In the genomic region with DNA sequence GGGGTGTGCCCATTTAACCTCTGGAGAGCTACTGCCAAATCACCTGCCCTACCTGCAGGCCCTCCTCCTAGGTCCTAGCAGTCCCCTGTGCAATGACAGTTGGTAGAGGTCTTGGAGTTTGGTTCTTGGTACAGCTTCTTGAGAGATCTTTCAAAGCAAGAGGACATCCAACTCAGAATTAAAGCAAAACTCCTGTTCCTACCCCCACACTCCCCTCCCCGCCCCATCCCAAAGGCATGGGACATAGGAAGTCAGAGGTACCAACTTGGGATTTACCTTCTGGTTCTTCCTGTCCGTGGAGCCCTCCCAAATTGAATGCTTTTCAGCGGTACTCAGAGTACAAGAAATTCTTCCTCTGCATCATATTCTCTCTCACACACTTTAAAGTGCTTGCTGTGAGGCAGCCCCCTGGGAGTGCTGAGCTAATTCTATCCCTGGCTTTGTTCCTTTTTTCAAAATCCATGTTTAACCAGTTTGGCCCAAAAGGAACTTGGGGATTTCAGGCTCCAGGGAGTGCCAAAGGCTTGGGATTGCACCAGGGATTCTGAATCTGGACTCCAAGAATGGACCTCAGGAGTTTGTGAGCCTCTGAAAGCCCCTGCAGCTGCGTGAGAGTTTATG, we compare ENCODE assay signal across 18 cellular contexts. TPM values are rescaled to one million over a fixed set of nuclear protein-coding genes. Genes with fewer than 3 reads are reported as not detected.
"Had no signal": no experiment of that assay in that cellular context is flagged by ENCODE, and none has a peak within 500 bp of the region (broad histone marks: within the 10 kb centered on the region; RNA-seq: fewer than 3 reads in every experiment).

No MANE protein-coding gene starts in this region.

- H3K9me3 ChIP-seq: ascending aorta, esophagus muscularis mucosa, left lung, SJCRH30, thyroid gland had no signal

- H3K36me3 Mint-ChIP-seq: naive thymus-derived CD8-positive, alpha-beta T cell had no signal

- H3K27me3 ChIP-seq: ascending aorta, esophagus muscularis mucosa, SJCRH30, thyroid gland had no signal

- H3K36me3 ChIP-seq: ascending aorta, esophagus muscularis mucosa, left lung, SJCRH30, thyroid gland had no signal

- DNase-seq: activated CD4-positive, alpha-beta T cell treated with anti-CD3 and anti-CD28 coated beads, Interleukin-2, amount 10 ng/mL, durations not matched to agents 24 days and 14 days; activated CD8-positive, alpha-beta T cell treated with anti-CD3 and anti-CD28 coated beads for 36 hours; activated naive CD4-positive, alpha-beta T cell treated with anti-CD3 and anti-CD28 coated beads, Interleukin-2, amount 50 U/mL, for 16 hours; activated T-cell treated with anti-CD3 and anti-CD28 coated beads, Interleukin-2, amount 50 U/mL, for 1 hour; cerebellar nuclear complex; effector CD8-positive, alpha-beta T cell; foreskin keratinocyte; glutamatergic neuron; left lung; naive thymus-derived CD8-positive, alpha-beta T cell; SJCRH30; stimulated activated naive CD4-positive, alpha-beta T cell; T1000; thyroid gland had no signal

- H3K4me3 Mint-ChIP-seq: activated CD4-positive, alpha-beta T cell treated with anti-CD3 and anti-CD28 coated beads, Interleukin-2, amount 10 ng/mL, durations not matched to agents 24 days and 14 days; activated CD8-positive, alpha-beta T cell treated with anti-CD3 and anti-CD28 coated beads for 36 hours; activated T-helper 17 cell treated with anti-CD3 and anti-CD28 coated beads, Interleukin-2, amount 50 U/mL, for 72 hours; naive thymus-derived CD8-positive, alpha-beta T cell had no signal

- H3K4me1 ChIP-seq: foreskin keratinocyte, left lung, parathyroid adenoma, thyroid gland had no signal

- ATAC-seq: activated CD8-positive, alpha-beta T cell treated with anti-CD3 and anti-CD28 coated beads for 36 hours; activated T-helper 17 cell treated with anti-CD3 and anti-CD28 coated beads, Interleukin-2, amount 50 U/mL, for 72 hours; foreskin keratinocyte; left lung; naive thymus-derived CD8-positive, alpha-beta T cell had no signal

- H3K4me3 ChIP-seq: ascending aorta, esophagus muscularis mucosa, left lung, SJCRH30, thyroid gland had no signal

- H3K4me1 Mint-ChIP-seq: activated CD4-positive, alpha-beta T cell treated with anti-CD3 and anti-CD28 coated beads, Interleukin-2, amount 10 ng/mL, durations not matched to agents 24 days and 14 days; activated T-helper 17 cell treated with anti-CD3 and anti-CD28 coated beads, Interleukin-2, amount 50 U/mL, for 72 hours; naive thymus-derived CD8-positive, alpha-beta T cell had no signal

- H3K27ac Mint-ChIP-seq: activated CD4-positive, alpha-beta T cell treated with anti-CD3 and anti-CD28 coated beads, Interleukin-2, amount 10 ng/mL, durations not matched to agents 24 days and 14 days; activated CD8-positive, alpha-beta T cell treated with anti-CD3 and anti-CD28 coated beads for 36 hours; activated T-helper 17 cell treated with anti-CD3 and anti-CD28 coated beads, Interleukin-2, amount 50 U/mL, for 72 hours; naive thymus-derived CD8-positive, alpha-beta T cell had no signal

- H3K27ac ChIP-seq: ascending aorta, esophagus muscularis mucosa, foreskin keratinocyte, left lung, parathyroid adenoma, SJCRH30, thyroid gland had no signal

- H3K9me3 Mint-ChIP-seq: activated CD4-positive, alpha-beta T cell treated with anti-CD3 and anti-CD28 coated beads, Interleukin-2, amount 10 ng/mL, durations not matched to agents 24 days and 14 days; activated CD8-positive, alpha-beta T cell treated with anti-CD3 and anti-CD28 coated beads for 36 hours; activated T-helper 17 cell treated with anti-CD3 and anti-CD28 coated beads, Interleukin-2, amount 50 U/mL, for 72 hours; naive thymus-derived CD8-positive, alpha-beta T cell had no signal

RNA-seq across cellular contexts. Expression of a gene that starts 40.8 kb away (rescaled TPM):
- total RNA-seq: activated CD4-positive, alpha-beta T cell treated with anti-CD3 and anti-CD28 coated beads, Interleukin-2, amount 10 ng/mL, durations not matched to agents 24 days and 14 days; activated CD8-positive, alpha-beta T cell treated with anti-CD3 and anti-CD28 coated beads for 36 hours; foreskin keratinocyte; naive thymus-derived CD8-positive, alpha-beta T cell had no signal
- polyA plus RNA-seq: foreskin keratinocyte; naive thymus-derived CD8-positive, alpha-beta T cell had no signal
